1 cellular context compared by ENCODE assay signal in the genomic region with DNA sequence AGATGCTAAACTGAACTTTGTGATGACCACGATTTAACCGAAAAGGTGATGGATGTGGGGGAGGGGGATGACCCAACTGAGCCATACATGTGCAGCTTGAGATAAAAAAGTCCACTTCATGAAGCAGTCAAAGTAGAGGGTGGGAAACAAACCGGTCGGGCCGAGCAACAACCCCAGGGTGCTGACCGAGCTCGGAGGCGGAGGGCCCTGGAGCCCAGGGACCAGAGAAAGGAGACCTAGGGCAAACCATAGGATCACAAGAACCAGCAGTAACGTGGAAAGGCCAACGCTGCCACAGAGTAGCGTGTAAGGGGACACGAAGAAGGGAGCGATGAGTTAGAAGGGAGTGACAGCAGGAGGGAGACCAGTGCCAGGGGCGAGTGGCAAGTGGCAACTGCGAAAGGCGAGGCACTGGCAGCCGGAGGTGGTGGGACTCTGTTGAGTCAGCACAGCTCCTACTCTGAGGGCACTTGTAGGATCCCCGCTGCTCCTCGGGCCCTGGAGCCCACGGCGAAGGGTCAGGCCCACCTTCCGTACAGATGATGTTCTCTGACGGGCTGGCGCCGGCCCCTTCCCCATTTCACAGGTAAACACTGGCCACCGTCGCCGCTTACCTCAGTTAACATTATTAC.
TF ChIP-seq lines count a peak whose summit lies in the region.

No MANE protein-coding gene starts in this region.

TF ChIP-seq in K562, 482 proteins besides CTCF, POLR2A, EP300 and RAD21 (continued from another document and continues in another):
- TF ChIP-seq, protein P1, sequence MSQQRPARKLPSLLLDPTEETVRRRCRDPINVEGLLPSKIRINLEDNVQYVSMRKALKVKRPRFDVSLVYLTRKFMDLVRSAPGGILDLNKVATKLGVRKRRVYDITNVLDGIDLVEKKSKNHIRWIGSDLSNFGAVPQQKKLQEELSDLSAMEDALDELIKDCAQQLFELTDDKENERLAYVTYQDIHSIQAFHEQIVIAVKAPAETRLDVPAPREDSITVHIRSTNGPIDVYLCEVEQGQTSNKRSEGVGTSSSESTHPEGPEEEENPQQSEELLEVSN (IDR thresholded peaks at IDR 0.05; ENCODE audit: borderline replicate concordance in 1 of 2, extremely low read depth in 1 of 2, insufficient read depth in 1 of 2, insufficient read length in 1 of 2, low read depth in 1 of 2, low read length in 1 of 2, poor library complexity in 1 of 2, severe bottlenecking in 1 of 2): no peak
- no peak for TF ChIP-seq PTTG1 (tag; IDR thresholded peaks at IDR 0.05; ENCODE audit: low read depth)
- TF ChIP-seq RFX5 (IDR thresholded peaks at IDR 0.05; ENCODE audit: low read depth, low read length): no peak
- no peak for TF ChIP-seq ZNF184 (CRISPR knock-in tag; IDR thresholded peaks at IDR 0.05)
- no peak for TF ChIP-seq CREBBP (IDR thresholded peaks at IDR 0.05; ENCODE audit: low read depth, low read length)
- 0 out of 4 replicates have a peak, but pooled peaks have one; percentile 13 to 14 for TF ChIP-seq TRIM24 (IDR thresholded peaks at IDR 0.05)
- TF ChIP-seq ZNF76 (CRISPR knock-in tag; IDR thresholded peaks at IDR 0.05; ENCODE audit: borderline replicate concordance): 0 out of 2 replicates have a peak, but pooled peaks have one; percentile 42
- no peak for TF ChIP-seq SRSF7 (optimal IDR thresholded peaks at IDR 0.05; ENCODE audit: low read depth, low read length)
- no peak for TF ChIP-seq SMAD1 (IDR thresholded peaks at IDR 0.05; ENCODE audit: low read depth, low read length, partially characterized antibody)
- TF ChIP-seq KLF10 (CRISPR knock-in tag; IDR thresholded peaks at IDR 0.05): no peak
- no peak for TF ChIP-seq ELF4 (CRISPR knock-in tag; IDR thresholded peaks at IDR 0.05)
- TF ChIP-seq TCF7L2 (IDR thresholded peaks at IDR 0.05; ENCODE audit: low read depth, low read length): no peak
- TF ChIP-seq, protein P2, sequence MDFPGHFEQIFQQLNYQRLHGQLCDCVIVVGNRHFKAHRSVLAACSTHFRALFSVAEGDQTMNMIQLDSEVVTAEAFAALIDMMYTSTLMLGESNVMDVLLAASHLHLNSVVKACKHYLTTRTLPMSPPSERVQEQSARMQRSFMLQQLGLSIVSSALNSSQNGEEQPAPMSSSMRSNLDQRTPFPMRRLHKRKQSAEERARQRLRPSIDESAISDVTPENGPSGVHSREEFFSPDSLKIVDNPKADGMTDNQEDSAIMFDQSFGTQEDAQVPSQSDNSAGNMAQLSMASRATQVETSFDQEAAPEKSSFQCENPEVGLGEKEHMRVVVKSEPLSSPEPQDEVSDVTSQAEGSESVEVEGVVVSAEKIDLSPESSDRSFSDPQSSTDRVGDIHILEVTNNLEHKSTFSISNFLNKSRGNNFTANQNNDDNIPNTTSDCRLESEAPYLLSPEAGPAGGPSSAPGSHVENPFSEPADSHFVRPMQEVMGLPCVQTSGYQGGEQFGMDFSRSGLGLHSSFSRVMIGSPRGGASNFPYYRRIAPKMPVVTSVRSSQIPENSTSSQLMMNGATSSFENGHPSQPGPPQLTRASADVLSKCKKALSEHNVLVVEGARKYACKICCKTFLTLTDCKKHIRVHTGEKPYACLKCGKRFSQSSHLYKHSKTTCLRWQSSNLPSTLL (IDR thresholded peaks at IDR 0.05): no peak
- no peak for TF ChIP-seq KDM2B (CRISPR knock-in tag; IDR thresholded peaks at IDR 0.05)
- no peak for TF ChIP-seq MYC (IDR thresholded peaks at IDR 0.05; ENCODE audit: low read depth, low read length)
- no peak for TF ChIP-seq MYC (CRISPR knock-in tag; IDR thresholded peaks at IDR 0.05; ENCODE audit: borderline replicate concordance, low read depth)
- no peak for TF ChIP-seq TEAD2 (tag; IDR thresholded peaks at IDR 0.05)
- no peak for TF ChIP-seq ETV6 (IDR thresholded peaks at IDR 0.05; ENCODE audit: borderline replicate concordance in 1 of 2, low read depth in 2 of 2, low read length in 1 of 2)
- 0 out of 2 replicates have a peak, but pooled peaks have one; percentile 54 for TF ChIP-seq ETV6 (CRISPR knock-in tag; IDR thresholded peaks at IDR 0.05; ENCODE audit: borderline replicate concordance)
- TF ChIP-seq, protein P3, sequence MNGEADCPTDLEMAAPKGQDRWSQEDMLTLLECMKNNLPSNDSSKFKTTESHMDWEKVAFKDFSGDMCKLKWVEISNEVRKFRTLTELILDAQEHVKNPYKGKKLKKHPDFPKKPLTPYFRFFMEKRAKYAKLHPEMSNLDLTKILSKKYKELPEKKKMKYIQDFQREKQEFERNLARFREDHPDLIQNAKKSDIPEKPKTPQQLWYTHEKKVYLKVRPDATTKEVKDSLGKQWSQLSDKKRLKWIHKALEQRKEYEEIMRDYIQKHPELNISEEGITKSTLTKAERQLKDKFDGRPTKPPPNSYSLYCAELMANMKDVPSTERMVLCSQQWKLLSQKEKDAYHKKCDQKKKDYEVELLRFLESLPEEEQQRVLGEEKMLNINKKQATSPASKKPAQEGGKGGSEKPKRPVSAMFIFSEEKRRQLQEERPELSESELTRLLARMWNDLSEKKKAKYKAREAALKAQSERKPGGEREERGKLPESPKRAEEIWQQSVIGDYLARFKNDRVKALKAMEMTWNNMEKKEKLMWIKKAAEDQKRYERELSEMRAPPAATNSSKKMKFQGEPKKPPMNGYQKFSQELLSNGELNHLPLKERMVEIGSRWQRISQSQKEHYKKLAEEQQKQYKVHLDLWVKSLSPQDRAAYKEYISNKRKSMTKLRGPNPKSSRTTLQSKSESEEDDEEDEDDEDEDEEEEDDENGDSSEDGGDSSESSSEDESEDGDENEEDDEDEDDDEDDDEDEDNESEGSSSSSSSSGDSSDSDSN (IDR thresholded peaks at IDR 0.05; ENCODE audit: borderline replicate concordance in 1 of 2, low read depth in 2 of 2, low read length in 2 of 2): no peak; a peak in 1 of 4 replicates
- TF ChIP-seq DMBX1 (CRISPR knock-in tag; IDR thresholded peaks at IDR 0.05; ENCODE audit: borderline replicate concordance): no peak
- no peak for TF ChIP-seq SRF (CRISPR knock-in tag; IDR thresholded peaks at IDR 0.05)
- TF ChIP-seq MTA2 (IDR thresholded peaks at IDR 0.05; ENCODE audit: low read depth): no peak
- TF ChIP-seq, protein P4, sequence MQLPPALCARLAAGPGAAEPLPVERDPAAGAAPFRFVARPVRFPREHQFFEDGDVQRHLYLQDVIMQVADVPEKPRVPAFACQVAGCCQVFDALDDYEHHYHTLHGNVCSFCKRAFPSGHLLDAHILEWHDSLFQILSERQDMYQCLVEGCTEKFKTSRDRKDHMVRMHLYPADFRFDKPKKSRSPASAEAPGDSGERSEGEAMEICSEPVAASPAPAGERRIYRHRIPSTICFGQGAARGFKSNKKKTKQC (CRISPR knock-in tag; IDR thresholded peaks at IDR 0.05): no peak
- TF ChIP-seq, protein P5, sequence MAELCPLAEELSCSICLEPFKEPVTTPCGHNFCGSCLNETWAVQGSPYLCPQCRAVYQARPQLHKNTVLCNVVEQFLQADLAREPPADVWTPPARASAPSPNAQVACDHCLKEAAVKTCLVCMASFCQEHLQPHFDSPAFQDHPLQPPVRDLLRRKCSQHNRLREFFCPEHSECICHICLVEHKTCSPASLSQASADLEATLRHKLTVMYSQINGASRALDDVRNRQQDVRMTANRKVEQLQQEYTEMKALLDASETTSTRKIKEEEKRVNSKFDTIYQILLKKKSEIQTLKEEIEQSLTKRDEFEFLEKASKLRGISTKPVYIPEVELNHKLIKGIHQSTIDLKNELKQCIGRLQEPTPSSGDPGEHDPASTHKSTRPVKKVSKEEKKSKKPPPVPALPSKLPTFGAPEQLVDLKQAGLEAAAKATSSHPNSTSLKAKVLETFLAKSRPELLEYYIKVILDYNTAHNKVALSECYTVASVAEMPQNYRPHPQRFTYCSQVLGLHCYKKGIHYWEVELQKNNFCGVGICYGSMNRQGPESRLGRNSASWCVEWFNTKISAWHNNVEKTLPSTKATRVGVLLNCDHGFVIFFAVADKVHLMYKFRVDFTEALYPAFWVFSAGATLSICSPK (IDR thresholded peaks at IDR 0.05; ENCODE audit: borderline replicate concordance): no peak
- TF ChIP-seq, protein P6, sequence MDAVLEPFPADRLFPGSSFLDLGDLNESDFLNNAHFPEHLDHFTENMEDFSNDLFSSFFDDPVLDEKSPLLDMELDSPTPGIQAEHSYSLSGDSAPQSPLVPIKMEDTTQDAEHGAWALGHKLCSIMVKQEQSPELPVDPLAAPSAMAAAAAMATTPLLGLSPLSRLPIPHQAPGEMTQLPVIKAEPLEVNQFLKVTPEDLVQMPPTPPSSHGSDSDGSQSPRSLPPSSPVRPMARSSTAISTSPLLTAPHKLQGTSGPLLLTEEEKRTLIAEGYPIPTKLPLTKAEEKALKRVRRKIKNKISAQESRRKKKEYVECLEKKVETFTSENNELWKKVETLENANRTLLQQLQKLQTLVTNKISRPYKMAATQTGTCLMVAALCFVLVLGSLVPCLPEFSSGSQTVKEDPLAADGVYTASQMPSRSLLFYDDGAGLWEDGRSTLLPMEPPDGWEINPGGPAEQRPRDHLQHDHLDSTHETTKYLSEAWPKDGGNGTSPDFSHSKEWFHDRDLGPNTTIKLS (IDR thresholded peaks at IDR 0.05; ENCODE audit: borderline replicate concordance, low read depth): no peak
- TF ChIP-seq BCOR (IDR thresholded peaks at IDR 0.05): no peak
- no peak for TF ChIP-seq LCOR (CRISPR knock-in tag; IDR thresholded peaks at IDR 0.05)
- TF ChIP-seq FUS (optimal IDR thresholded peaks at IDR 0.05; ENCODE audit: low read depth, low read length): no peak
- no peak for TF ChIP-seq ZSCAN29 (IDR thresholded peaks at IDR 0.05)
- TF ChIP-seq NR2F6 (CRISPR knock-in tag; IDR thresholded peaks at IDR 0.05): no peak
- TF ChIP-seq SNRNP70 (optimal IDR thresholded peaks at IDR 0.05; ENCODE audit: low read depth, low read length): no peak
- no peak for TF ChIP-seq GABPB2 (CRISPR knock-in tag; conservative IDR thresholded peaks at IDR 0.05)
- no peak for TF ChIP-seq ZNF384 (IDR thresholded peaks at IDR 0.05; ENCODE audit: low read depth, low read length)
- TF ChIP-seq, protein P7, sequence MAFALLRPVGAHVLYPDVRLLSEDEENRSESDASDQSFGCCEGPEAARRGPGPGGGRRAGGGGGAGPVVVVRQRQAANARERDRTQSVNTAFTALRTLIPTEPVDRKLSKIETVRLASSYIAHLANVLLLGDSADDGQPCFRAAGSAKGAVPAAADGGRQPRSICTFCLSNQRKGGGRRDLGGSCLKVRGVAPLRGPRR (CRISPR knock-in tag; IDR thresholded peaks at IDR 0.05): no peak
- no peak for TF ChIP-seq ELF1 (tag; IDR thresholded peaks at IDR 0.05)
- TF ChIP-seq POLR3A (IDR thresholded peaks at IDR 0.05; ENCODE audit: borderline replicate concordance, extremely low read depth, insufficient read depth, insufficient read length): no peak
- TF ChIP-seq, protein P8, sequence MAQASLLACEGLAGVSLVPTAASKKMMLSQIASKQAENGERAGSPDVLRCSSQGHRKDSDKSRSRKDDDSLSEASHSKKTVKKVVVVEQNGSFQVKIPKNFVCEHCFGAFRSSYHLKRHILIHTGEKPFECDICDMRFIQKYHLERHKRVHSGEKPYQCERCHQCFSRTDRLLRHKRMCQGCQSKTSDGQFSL (CRISPR knock-in tag; IDR thresholded peaks at IDR 0.05): no peak
- TF ChIP-seq, protein P8 (tag; IDR thresholded peaks at IDR 0.05): no peak; a peak in 1 of 4 replicates
- TF ChIP-seq, protein P9, sequence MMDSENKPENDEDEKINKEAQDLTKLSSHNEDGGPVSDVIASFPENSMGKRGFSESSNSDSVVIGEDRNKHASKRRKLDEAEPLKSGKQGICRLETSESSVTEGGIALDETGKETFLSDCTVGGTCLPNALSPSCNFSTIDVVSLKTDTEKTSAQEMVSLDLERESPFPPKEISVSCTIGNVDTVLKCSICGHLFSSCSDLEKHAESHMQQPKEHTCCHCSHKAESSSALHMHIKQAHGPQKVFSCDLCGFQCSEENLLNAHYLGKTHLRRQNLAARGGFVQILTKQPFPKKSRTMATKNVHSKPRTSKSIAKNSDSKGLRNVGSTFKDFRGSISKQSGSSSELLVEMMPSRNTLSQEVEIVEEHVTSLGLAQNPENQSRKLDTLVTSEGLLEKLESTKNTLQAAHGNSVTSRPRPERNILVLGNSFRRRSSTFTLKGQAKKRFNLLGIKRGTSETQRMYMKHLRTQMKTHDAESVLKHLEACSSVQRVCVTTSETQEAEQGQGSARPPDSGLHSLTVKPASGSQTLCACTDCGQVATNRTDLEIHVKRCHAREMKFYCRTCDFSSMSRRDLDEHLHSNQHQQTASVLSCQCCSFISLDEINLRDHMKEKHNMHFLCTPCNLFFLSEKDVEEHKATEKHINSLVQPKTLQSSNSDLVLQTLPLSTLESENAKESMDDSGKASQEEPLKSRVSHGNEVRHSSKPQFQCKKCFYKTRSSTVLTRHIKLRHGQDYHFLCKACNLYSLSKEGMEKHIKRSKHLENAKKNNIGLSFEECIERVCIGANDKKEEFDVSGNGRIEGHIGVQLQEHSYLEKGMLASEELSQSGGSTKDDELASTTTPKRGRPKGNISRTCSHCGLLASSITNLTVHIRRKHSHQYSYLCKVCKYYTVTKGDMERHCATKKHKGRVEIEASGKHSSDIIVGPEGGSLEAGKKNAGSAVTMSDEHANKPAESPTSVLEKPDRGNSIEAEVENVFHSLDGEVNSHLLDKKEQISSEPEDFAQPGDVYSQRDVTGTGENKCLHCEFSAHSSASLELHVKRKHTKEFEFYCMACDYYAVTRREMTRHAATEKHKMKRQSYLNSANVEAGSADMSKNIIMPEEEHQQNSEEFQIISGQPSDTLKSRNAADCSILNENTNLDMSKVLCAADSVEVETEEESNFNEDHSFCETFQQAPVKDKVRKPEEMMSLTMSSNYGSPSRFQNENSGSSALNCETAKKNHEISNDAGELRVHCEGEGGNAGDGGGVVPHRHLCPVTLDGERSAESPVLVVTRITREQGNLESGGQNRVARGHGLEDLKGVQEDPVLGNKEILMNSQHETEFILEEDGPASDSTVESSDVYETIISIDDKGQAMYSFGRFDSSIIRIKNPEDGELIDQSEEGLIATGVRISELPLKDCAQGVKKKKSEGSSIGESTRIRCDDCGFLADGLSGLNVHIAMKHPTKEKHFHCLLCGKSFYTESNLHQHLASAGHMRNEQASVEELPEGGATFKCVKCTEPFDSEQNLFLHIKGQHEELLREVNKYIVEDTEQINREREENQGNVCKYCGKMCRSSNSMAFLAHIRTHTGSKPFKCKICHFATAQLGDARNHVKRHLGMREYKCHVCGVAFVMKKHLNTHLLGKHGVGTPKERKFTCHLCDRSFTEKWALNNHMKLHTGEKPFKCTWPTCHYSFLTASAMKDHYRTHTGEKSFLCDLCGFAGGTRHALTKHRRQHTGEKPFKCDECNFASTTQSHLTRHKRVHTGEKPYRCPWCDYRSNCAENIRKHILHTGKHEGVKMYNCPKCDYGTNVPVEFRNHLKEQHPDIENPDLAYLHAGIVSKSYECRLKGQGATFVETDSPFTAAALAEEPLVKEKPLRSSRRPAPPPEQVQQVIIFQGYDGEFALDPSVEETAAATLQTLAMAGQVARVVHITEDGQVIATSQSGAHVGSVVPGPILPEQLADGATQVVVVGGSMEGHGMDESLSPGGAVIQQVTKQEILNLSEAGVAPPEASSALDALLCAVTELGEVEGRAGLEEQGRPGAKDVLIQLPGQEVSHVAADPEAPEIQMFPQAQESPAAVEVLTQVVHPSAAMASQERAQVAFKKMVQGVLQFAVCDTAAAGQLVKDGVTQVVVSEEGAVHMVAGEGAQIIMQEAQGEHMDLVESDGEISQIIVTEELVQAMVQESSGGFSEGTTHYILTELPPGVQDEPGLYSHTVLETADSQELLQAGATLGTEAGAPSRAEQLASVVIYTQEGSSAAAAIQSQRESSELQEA (IDR thresholded peaks at IDR 0.05; ENCODE audit: low read depth): no peak
- no peak for TF ChIP-seq ZNF232 (CRISPR knock-in tag; IDR thresholded peaks at IDR 0.05)
- no peak for TF ChIP-seq ILK (tag; IDR thresholded peaks at IDR 0.05; ENCODE audit: borderline replicate concordance, low read depth)
- no peak for TF ChIP-seq ZNF696 (CRISPR knock-in tag; conservative IDR thresholded peaks at IDR 0.05)
- no peak for TF ChIP-seq FOSL1 (tag; conservative IDR thresholded peaks at IDR 0.05)
- no peak for TF ChIP-seq RFX7 (CRISPR knock-in tag; IDR thresholded peaks at IDR 0.05)
